Comparison of ENCODE assay signal across 10 cellular contexts in genomic region chr19:46963093-46963734, GRCh38. TPM values are rescaled to one million over a fixed set of nuclear protein-coding genes. Genes with fewer than 3 reads are reported as not detected.
DNase-seq lines count a peak whose midpoint lies in the region; ATAC-seq lines count a peak whose summit lies in the region.
"Had no signal": no experiment of that assay in that cellular context is flagged by ENCODE, and none has a peak within 500 bp of the region (broad histone marks: within the 10 kb centered on the region; RNA-seq: fewer than 3 reads in every experiment).

No MANE protein-coding gene starts in this region.

- peaks cover 92% of the 10 kb centered on the region for H4K20me1 ChIP-seq in BLaER1

- H3K36me3 ChIP-seq in BLaER1: peaks cover 39% of the 10 kb centered on the region
- peaks cover 5% of the 10 kb centered on the region for H3K36me3 ChIP-seq in adipocyte (ENCODE audit: control insufficient read depth, insufficient read depth, low read length, severe bottlenecking)

- H3K9me3 ChIP-seq in BLaER1 (no peaks in the 10 kb centered on the region), adipocyte (ENCODE audit: control insufficient read depth, low read length) (no peaks in the 10 kb centered on the region)

- H3K27me3 ChIP-seq in BLaER1 (no peaks in the 10 kb centered on the region), adipocyte (replicated peaks; ENCODE audit: control insufficient read depth, insufficient read depth, low read length) (no peaks in the 10 kb centered on the region)

- peak; percentile 12 for DNase-seq in HK-2 (ENCODE audit: unreplicated experiment)
- DNase-seq in adipocyte (ENCODE audit: low read depth): peak; percentile 85
- DNase-seq in myocyte (ENCODE audit: low read depth): peak; percentile 75
- DNase-seq in 8988T: no peak
- DNase-seq in NCI-H748 treated with DMSO at 0.1 percent for 48 hours (lab: John Stamatoyannopoulos, UW): no peak
- DNase-seq in inferior parietal cortex (ENCODE audit: extremely low spot score): no peak
- DNase-seq: activated naive CD4-positive, alpha-beta T cell treated with anti-CD3 and anti-CD28 coated beads, Interleukin-2, amount 50 U/mL, for 16 hours had no signal

- peak overlapping the region; percentile 32; the same call in 1 of the 2 replicates for H3K27ac ChIP-seq in BLaER1

- H3K4me1 ChIP-seq in BLaER1: peaks cover 54% of the 10 kb centered on the region
- H3K4me1 ChIP-seq in adipocyte (ENCODE audit: control insufficient read depth, insufficient read depth, low read length): peaks cover 37% of the 10 kb centered on the region

- H3K4me2 ChIP-seq in BLaER1: peak overlapping the region; percentile 48

- H3K9ac ChIP-seq in BLaER1 (no peak overlapping the region), adipocyte (ENCODE audit: low read length) (peak overlapping the region; percentile 43)

- no peak overlapping the region for H3K4me3 ChIP-seq in BLaER1
- peak overlapping the region; percentile 60 for H3K4me3 ChIP-seq in adipocyte (ENCODE audit: low read length)
- H3K4me3 ChIP-seq: SK-N-MC had no signal

- no peak for ATAC-seq in GM21526 (IDR thresholded peaks at IDR 0.05; ENCODE audit: low FRiP score, unreplicated experiment)

RNA-seq across cellular contexts. Expression of gene NPAS1, which starts 56.4 kb away (rescaled TPM):
- total RNA-seq in myocyte: 1.7 and 2.0 TPM in 2 replicates
- 20.6 TPM for polyA plus RNA-seq in myocyte (2012)

Comparison
In these comparisons a context has a peak if more than half of its experiments do, and no peak if none do; other contexts are left out.
1. DNase-seq: peak in HK-2 (single experiment), adipocyte (single experiment) and myocyte (single experiment); none in 8988T (single experiment), NCI-H748 treated with DMSO at 0.1 percent for 48 hours (single experiment) and inferior parietal cortex (single experiment).